1 cellular context compared by ENCODE assay signal in genomic region chr14:35292051-35292769, GRCh38.
TF ChIP-seq lines count a peak whose summit lies in the region.

TSS of gene PSMA6 (plus strand) at chr14:35292382. CDS start at chr14:35292477, 95 bp downstream.

TF ChIP-seq in H1, 55 proteins besides CTCF, POLR2A, EP300 and RAD21:
- peak; percentile 60; the same call in 1 of the 2 replicates for TF ChIP-seq SP1 (IDR thresholded peaks at IDR 0.05; ENCODE audit: low read depth, low read length)
- peak; percentile 65; the same call in 1 of the 2 replicates for TF ChIP-seq EGR1 (IDR thresholded peaks at IDR 0.05; ENCODE audit: borderline replicate concordance, low read depth, low read length)
- TF ChIP-seq TAF1 (IDR thresholded peaks at IDR 0.05; ENCODE audit: low read depth, low read length), result peak; percentile 88
- TF ChIP-seq NRF1 (IDR thresholded peaks at IDR 0.05; ENCODE audit: low read depth, low read length), result peak; percentile 54; the same call in 1 of the 2 replicates
- TF ChIP-seq SIN3A (conservative IDR thresholded peaks at IDR 0.05 in 1 of 2, IDR thresholded peaks at IDR 0.05 in 1 of 2; ENCODE audit: low read depth in 1 of 2, low read length in 2 of 2), result peak; percentile 47 to 73; a peak in 2 of 4 replicates
- TF ChIP-seq SIRT6 (IDR thresholded peaks at IDR 0.05; ENCODE audit: low read length), result no peak
- peak; percentile 91 for TF ChIP-seq ASH2L (IDR thresholded peaks at IDR 0.05; ENCODE audit: low read length)
- peak; percentile 76 for TF ChIP-seq SAP30 (IDR thresholded peaks at IDR 0.05; ENCODE audit: insufficient read depth, insufficient replicate concordance, low read length)
- TF ChIP-seq CTBP2 (IDR thresholded peaks at IDR 0.05; ENCODE audit: borderline replicate concordance, insufficient read depth, insufficient read length, low read length), result no peak
- peak; percentile 63; the same call in 1 of the 2 replicates for TF ChIP-seq RBBP5 (IDR thresholded peaks at IDR 0.05; ENCODE audit: borderline replicate concordance, low read depth, low read length)
- peak; percentile 94 for TF ChIP-seq GABPA (IDR thresholded peaks at IDR 0.05; ENCODE audit: borderline replicate concordance, insufficient read depth, low read length)
- peak; percentile 31; the same call in 1 of the 2 replicates for TF ChIP-seq MAFK (IDR thresholded peaks at IDR 0.05; ENCODE audit: low read depth, low read length)
- peak; percentile 84 for TF ChIP-seq PHF8 (conservative IDR thresholded peaks at IDR 0.05; ENCODE audit: low read depth, low read length)
- peak; percentile 61 for TF ChIP-seq KDM4A (IDR thresholded peaks at IDR 0.05; ENCODE audit: low read depth, low read length, severe bottlenecking)
- TF ChIP-seq POU5F1 (IDR thresholded peaks at IDR 0.05; ENCODE audit: low read depth, low read length), result no peak
- peak; percentile 79 for TF ChIP-seq TAF7 (optimal IDR thresholded peaks at IDR 0.05; ENCODE audit: borderline replicate concordance, low read depth, low read length)
- TF ChIP-seq POLR2AphosphoS5 (IDR thresholded peaks at IDR 0.05; ENCODE audit: low read depth, low read length), result peak; percentile 79
- peak; percentile 80 for TF ChIP-seq TBP (IDR thresholded peaks at IDR 0.05; ENCODE audit: low read depth, low read length)
- TF ChIP-seq CEBPB (IDR thresholded peaks at IDR 0.05; ENCODE audit: low read depth, low read length), result no peak
